8 cellular contexts compared by ENCODE assay signal in genomic region chr7:127584648-127585043, GRCh38. TPM values are rescaled to one million over a fixed set of nuclear protein-coding genes. Genes with fewer than 3 reads are reported as not detected.
DNase-seq lines count a peak whose midpoint lies in the region; ATAC-seq and TF ChIP-seq lines count a peak whose summit lies in the region.

No MANE protein-coding gene starts in this region.

- peaks cover 65% of the 10 kb centered on the region for H3K4me1 Mint-ChIP-seq in activated naive CD4-positive, alpha-beta T cell treated with anti-CD3 and anti-CD28 coated beads for 36 hours (ENCODE audit: low read depth)

- TF ChIP-seq POLR2A in tibial nerve (IDR thresholded peaks at IDR 0.05) = no peak

- H3K4me1 ChIP-seq in lower lobe of right lung (peaks cover 54% of the 10 kb centered on the region), tibial nerve (peaks cover 0 to 73% (median 38%) of the 10 kb centered on the region in 4 donors)

- H3K36me3 Mint-ChIP-seq in activated naive CD4-positive, alpha-beta T cell treated with anti-CD3 and anti-CD28 coated beads for 36 hours (ENCODE audit: low read depth) = peaks cover 18% of the 10 kb centered on the region

- H3K36me3 ChIP-seq in lower lobe of right lung = peaks cover 32% of the 10 kb centered on the region
- peaks cover 0 to 35% (median 8%) of the 10 kb centered on the region in 3 donors for H3K36me3 ChIP-seq in tibial nerve

- H3K27me3 Mint-ChIP-seq in activated naive CD4-positive, alpha-beta T cell treated with anti-CD3 and anti-CD28 coated beads for 36 hours (ENCODE audit: low read depth) = no peaks in the 10 kb centered on the region

- no peaks in the 10 kb centered on the region for H3K27me3 ChIP-seq in lower lobe of right lung (ENCODE audit: low read depth)
- H3K27me3 ChIP-seq in tibial nerve = no peaks in the 10 kb centered on the region

- peak overlapping the region; percentile 69 for H3K27ac Mint-ChIP-seq in activated naive CD4-positive, alpha-beta T cell treated with anti-CD3 and anti-CD28 coated beads for 36 hours

- 30 to 43% methylated on average over 9 to 11 of the region's 12 CpGs for WGBS in tibial nerve, 2 donors

- H3K9me3 Mint-ChIP-seq in activated naive CD4-positive, alpha-beta T cell treated with anti-CD3 and anti-CD28 coated beads for 36 hours = no peaks in the 10 kb centered on the region

- peak overlapping the region; percentile 89 for H3K4me3 ChIP-seq in astrocyte of the spinal cord (ENCODE audit: low read depth, low read length)
- peak overlapping the region; percentile 89 for H3K4me3 ChIP-seq in lower lobe of right lung
- H3K4me3 ChIP-seq in tibial nerve = peak overlapping the region; percentile 79 to 91 (median 86)

- no peak for DNase-seq in activated naive CD4-positive, alpha-beta T cell treated with anti-CD3 and anti-CD28 coated beads for 36 hours
- no peak for DNase-seq in activated naive CD4-positive, alpha-beta T cell treated with Interleukin-2 at 50 U/mL for 16 hours
- DNase-seq in astrocyte of the spinal cord (ENCODE audit: low read depth, low spot score) (no peak), lower lobe of right lung (no peak), tibial nerve (ENCODE audit: low spot score in 2 of 2) (no peak), NCI-H1048 (lab: John Stamatoyannopoulos, UW) (no peak), SKM-1 (lab: John Stamatoyannopoulos, UW; ENCODE audit: unreplicated experiment) (no peak)

- H3K9me3 ChIP-seq in lower lobe of right lung (no peaks in the 10 kb centered on the region), tibial nerve (no peaks in the 10 kb centered on the region)

- intact Hi-C loops in activated naive CD4-positive, alpha-beta T cell treated with anti-CD3 and anti-CD28 coated beads for 36 hours (cut with micrococcal nuclease) = loop anchor here (1.0 to 10.0 kb wide), 7 partner anchors 192 to 759 kb away; partner anchors contain the start of genes GRM8, LRRC4, RBM28 and ZNF800
- intact Hi-C loops in lower lobe of right lung (cut with DNase I) = no loop called here

- CTCF ChIA-PET in activated naive CD4-positive, alpha-beta T cell treated with anti-CD3 and anti-CD28 coated beads for 36 hours (lab: Charles Lee) = interaction anchor here (1.1 kb wide), 1 partner anchor 12 kb away, joined by 3 read pairs; no protein-coding TSS in a partner anchor

- in situ Hi-C loops in astrocyte of the spinal cord (cut with HindIII; ENCODE audit: low sequenced_read_pairs) = no loop called here

- ATAC-seq in lower lobe of right lung (no peak), HG03025 (IDR thresholded peaks at IDR 0.05; ENCODE audit: low FRiP score, unreplicated experiment) (no peak)

- peak overlapping the region; percentile 89 for H3K4me3 Mint-ChIP-seq in activated naive CD4-positive, alpha-beta T cell treated with anti-CD3 and anti-CD28 coated beads for 36 hours

- no peak for TF ChIP-seq EP300 in tibial nerve (IDR thresholded peaks at IDR 0.05)

- TF ChIP-seq CTCF in astrocyte of the spinal cord (IDR thresholded peaks at IDR 0.05; ENCODE audit: low read depth, low read length) (no peak), lower lobe of right lung (IDR thresholded peaks at IDR 0.05) (no peak), tibial nerve (IDR thresholded peaks at IDR 0.05) (no peak)

- H3K27ac ChIP-seq in lower lobe of right lung (peak overlapping the region; percentile 92), tibial nerve (peak overlapping the region in 3 of 4 donors; percentile 89 to 93 (median 92))

RNA-seq across cellular contexts. Expression of gene GCC1, which starts 0.8 kb away (rescaled TPM):
- 10 to 100 TPM; 11.0 to 12.0 TPM for total RNA-seq in activated naive CD4-positive, alpha-beta T cell treated with anti-CD3 and anti-CD28 coated beads for 36 hours
- total RNA-seq in lower lobe of right lung = 17.4 TPM
- 10 to 100 TPM; 16.0 to 18.3 (median 17.9) TPM for total RNA-seq in tibial nerve

RNA-seq across cellular contexts. Expression of gene ARF5, which starts 3.6 kb away (rescaled TPM):
- total RNA-seq in activated naive CD4-positive, alpha-beta T cell treated with anti-CD3 and anti-CD28 coated beads for 36 hours = 100 to 1,000 TPM; 109 to 115 TPM
- total RNA-seq in lower lobe of right lung = 88.6 TPM
- total RNA-seq in tibial nerve = 100 to 1,000 TPM; 130 to 142 (median 136) TPM

RNA-seq across cellular contexts. Expression of gene FSCN3, which starts 8.9 kb away (rescaled TPM):
- 1 to 10 TPM in 1 of 2 experiments, under 1 TPM in 1; 0.26 to 1.0 TPM for total RNA-seq in activated naive CD4-positive, alpha-beta T cell treated with anti-CD3 and anti-CD28 coated beads for 36 hours
- total RNA-seq in lower lobe of right lung (not detected), tibial nerve (1 to 10 TPM in 3 of 4 donors, under 1 TPM in 1; 0.63 to 2.7 (median 1.6) TPM)

RNA-seq across cellular contexts. Expression of gene PAX4, which starts 33.3 kb away (rescaled TPM):
- total RNA-seq in activated naive CD4-positive, alpha-beta T cell treated with anti-CD3 and anti-CD28 coated beads for 36 hours = not detected
- total RNA-seq in lower lobe of right lung (not detected), tibial nerve (not detected)
